1 cellular context compared by ENCODE assay signal in the genomic region with DNA sequence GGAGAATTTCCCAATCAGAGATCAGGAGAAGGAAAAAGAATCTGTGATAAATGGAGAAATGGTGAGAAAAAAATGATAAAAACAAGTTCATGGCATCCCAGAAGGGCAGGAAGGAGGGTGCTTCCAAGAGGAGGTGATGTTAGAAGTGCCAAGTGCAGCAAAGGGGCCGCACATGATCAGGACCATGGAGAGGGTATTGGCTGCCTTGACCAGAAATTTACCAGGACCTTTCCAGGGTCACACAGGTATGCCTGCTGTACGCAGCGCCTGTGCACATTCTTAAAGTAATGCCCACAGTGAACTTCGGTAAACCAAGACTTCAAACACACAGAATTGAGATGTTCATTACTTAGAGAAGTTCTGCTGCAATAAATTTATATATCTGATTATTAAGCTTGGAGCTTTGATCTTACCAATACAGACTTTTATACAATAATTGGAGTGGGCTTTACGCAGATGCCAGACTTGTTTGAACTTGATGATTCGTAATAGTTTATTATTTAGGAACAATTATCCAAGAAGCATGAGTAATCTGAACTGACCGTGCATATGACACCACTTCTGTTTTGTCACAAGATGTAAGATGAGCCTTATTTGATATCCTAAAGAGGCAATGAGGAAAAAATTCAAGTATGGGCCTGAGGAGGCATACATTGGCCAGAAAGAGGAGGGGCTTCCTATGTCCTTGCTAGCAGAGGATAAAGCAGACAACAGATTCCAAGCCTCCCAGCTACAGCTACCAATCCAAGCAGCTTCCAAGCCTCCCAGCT.
TF ChIP-seq lines count a peak whose summit lies in the region.

No MANE protein-coding gene starts in this region.

TF ChIP-seq in GM23338, 12 proteins besides CTCF, POLR2A, EP300 and RAD21 (continued from another document):
- no peak for TF ChIP-seq CREB1 (CRISPR knock-in tag; IDR thresholded peaks at IDR 0.05; ENCODE audit: low read depth)
TF ChIP-seq in GM23338: peak in this region for 1.
